12 cellular contexts compared by ENCODE assay signal in genomic region chr16:74394131-74394530, GRCh38. TPM values are rescaled to one million over a fixed set of nuclear protein-coding genes. Genes with fewer than 3 reads are reported as not detected.
DNase-seq lines count a peak whose midpoint lies in the region; ATAC-seq and TF ChIP-seq lines count a peak whose summit lies in the region.
"Not testable (repeated sequence)": the region's sequence is repeated elsewhere in the genome, so short reads cannot be mapped to it uniquely, and the experiment has no call there.
"Had no signal": no experiment of that assay in that cellular context is flagged by ENCODE, and none has a peak within 500 bp of the region (broad histone marks: within the 10 kb centered on the region; RNA-seq: fewer than 3 reads in every experiment).

No MANE protein-coding gene starts in this region.

- peaks cover 5 to 17% (median 9%) of the 10 kb centered on the region in 3 donors for H3K27me3 Mint-ChIP-seq in CD14-positive monocyte (ENCODE audit: low read depth in 3 of 3)

- not testable (repeated sequence) for H3K4me3 Mint-ChIP-seq in CD14-positive monocyte

- H3K36me3 Mint-ChIP-seq in CD14-positive monocyte = not testable (repeated sequence)

- not testable (repeated sequence) for H3K4me1 ChIP-seq in lung (ENCODE audit: control insufficient read depth in 2 of 2, insufficient read depth in 2 of 2, low read length in 2 of 2); upper lobe of right lung

- WGBS in lung, 2 donors = 93 to 95% methylated on average over 9 of the region's 9 CpGs

- not testable (repeated sequence) for H3K27ac Mint-ChIP-seq in CD14-positive monocyte

- DNase-seq in CD14-positive monocyte (ENCODE audit: low spot score) = peak; percentile 29
- DNase-seq in activated CD8-positive, alpha-beta memory T cell treated with anti-CD3 and anti-CD28 coated beads for 24 hours = peak; percentile 35
- peak; percentile 24 for DNase-seq in lung (ENCODE audit: low spot score)
- DNase-seq in posterior vena cava (ENCODE audit: low spot score) = peak; percentile 71
- DNase-seq in upper lobe of right lung = peak; percentile 18

- H3K9me3 ChIP-seq in lung (ENCODE audit: control insufficient read depth in 2 of 2, insufficient read depth in 1 of 2, low read length in 1 of 2); upper lobe of right lung: not testable (repeated sequence)

- not testable (repeated sequence) for H3K9me3 Mint-ChIP-seq in CD14-positive monocyte

- not testable (repeated sequence) for H3K27me3 ChIP-seq in lung (ENCODE audit: control insufficient read depth, insufficient read depth); upper lobe of right lung

- not testable (repeated sequence) for H3K4me3 ChIP-seq in lung, upper lobe of right lung

- ATAC-seq in lung (ENCODE audit: insufficient read depth, low FRiP score); upper lobe of right lung: not testable (repeated sequence)

- not testable (repeated sequence) for TF ChIP-seq CTCF in CD14-positive monocyte (IDR thresholded peaks at IDR 0.05); lung (IDR thresholded peaks at IDR 0.05; ENCODE audit: control extremely low read depth, extremely low read depth); upper lobe of right lung (IDR thresholded peaks at IDR 0.05)

- not testable (repeated sequence) for H3K4me1 Mint-ChIP-seq in CD14-positive monocyte

- intact Hi-C loops in CD14-positive monocyte (cut with micrococcal nuclease); posterior vena cava (cut with DNase I); upper lobe of right lung (cut with DNase I): not testable (repeated sequence)

- H3K27ac ChIP-seq in lung (ENCODE audit: low read depth in 1 of 2, low read length in 1 of 2); upper lobe of right lung: not testable (repeated sequence)

- H3K36me3 ChIP-seq in lung (ENCODE audit: control insufficient read depth in 2 of 2, insufficient read depth in 2 of 2, low read length in 2 of 2); upper lobe of right lung: not testable (repeated sequence)

RNA-seq across cellular contexts. Expression of gene NPIPB15, which starts 18.0 kb away (rescaled TPM):
- polyA plus RNA-seq in CD14-positive monocyte = not detected
- 1 to 10 TPM; 2.7 to 4.0 TPM for total RNA-seq in lung
- polyA plus RNA-seq in lung = 10 to 100 TPM in 1 of 2 donors, 1 to 10 TPM in 1; 4.2 to 32.0 TPM
- 1 to 10 TPM; 2.6 to 2.7 TPM for total RNA-seq in posterior vena cava
- not detected for total RNA-seq in upper lobe of right lung
- total RNA-seq: A172; CD8-positive, alpha-beta memory T cell; Daoy; G401 had no signal

RNA-seq across cellular contexts. Expression of gene CLEC18B, which starts 27.1 kb away (rescaled TPM):
- polyA plus RNA-seq in CD14-positive monocyte (not detected), lung (under 1 TPM; 0.65 to 0.77 TPM)
- total RNA-seq in lung (1 to 10 TPM in 1 of 2 donors, not detected in 1; 1.9 TPM), posterior vena cava (under 1 TPM; 0.52 to 0.60 TPM), upper lobe of right lung (not detected)
- total RNA-seq: Daoy had no signal
- polyA plus RNA-seq: BJ; CD4-positive, alpha-beta memory T cell; CD4-positive, CD25-positive, alpha-beta regulatory T cell; CD8-positive, alpha-beta memory T cell had no signal

Comparison
In these comparisons a context has a peak if more than half of its experiments do, and no peak if none do; other contexts are left out.
1. DNase-seq: peak in every context shown above with its lines; median percentile 71 in posterior vena cava; 35 in activated CD8-positive, alpha-beta memory T cell treated with anti-CD3 and anti-CD28 coated beads for 24 hours; 29 in CD14-positive monocyte; 24 in lung; 18 in upper lobe of right lung.